29 cellular contexts compared by ENCODE assay signal in the genomic region with DNA sequence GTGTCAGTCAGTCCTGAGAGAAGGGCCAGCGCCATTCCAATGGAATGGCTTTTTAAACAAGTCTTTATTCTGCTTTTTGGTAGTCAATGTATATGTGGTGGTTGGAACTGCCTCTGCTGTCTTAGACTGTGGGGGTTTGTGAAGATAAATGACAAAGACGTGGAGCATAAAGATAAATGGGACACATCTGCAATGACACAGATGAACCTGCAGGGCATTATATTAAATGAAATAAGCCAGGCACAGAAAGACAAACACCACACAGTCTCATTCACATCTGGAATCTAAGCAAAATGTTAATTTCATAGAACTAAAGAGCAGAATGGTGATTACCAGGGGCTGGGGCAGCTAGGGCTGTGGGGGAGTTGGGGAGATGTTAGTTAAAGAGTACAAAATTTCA.
"Had no signal": no experiment of that assay in that cellular context is flagged by ENCODE, and none has a peak within 500 bp of the region (broad histone marks: within the 10 kb centered on the region; RNA-seq: fewer than 3 reads in every experiment).

No MANE protein-coding gene starts in this region.

- H3K4me3 ChIP-seq: left lung, lower lobe of right lung, neural progenitor cell, right atrium auricular region, skin epidermis, suprapubic skin, thoracic aorta, tibial artery, uterus had no signal

- H3K36me3 Mint-ChIP-seq: immature natural killer cell; naive B cell; natural killer cell; neural progenitor cell; stimulated activated naive B cell treated with anti-CD40 and anti-IgM and Interleukin-4, amounts not matched to agents 10 μg/mL and 1 μg/mL and 100 μg/mL, for 72 hours had no signal

- H3K27me3 Mint-ChIP-seq: progenitor cell of endocrine pancreas; stimulated activated naive B cell treated with anti-CD40 and anti-IgM and Interleukin-4, amounts not matched to agents 10 μg/mL and 1 μg/mL and 100 μg/mL, for 72 hours; stimulated activated naive CD8-positive, alpha-beta T cell treated with anti-CD3 and anti-CD28 coated beads, Interleukin-15, Interleukin-2, amounts not matched to agents 100 ng/mL and 50 ng/mL, for 24 hours had no signal

- H3K27me3 ChIP-seq: left lung, neural progenitor cell, neutrophil, right atrium auricular region, suprapubic skin, tibial artery, uterus had no signal

- H3K36me3 ChIP-seq: left lung, lower lobe of right lung, neural progenitor cell, neutrophil, right atrium auricular region, suprapubic skin, thoracic aorta, tibial artery, uterus had no signal

- H3K9me3 ChIP-seq: lower lobe of right lung, neutrophil, right atrium auricular region, suprapubic skin, thoracic aorta, tibial artery, uterus had no signal

- H3K4me3 Mint-ChIP-seq: immature natural killer cell; naive B cell; natural killer cell; nephron progenitor cell; neural progenitor cell; stimulated activated naive B cell treated with anti-CD40 and anti-IgM and Interleukin-4, amounts not matched to agents 10 μg/mL and 1 μg/mL and 100 μg/mL, for 72 hours; stimulated activated naive CD8-positive, alpha-beta T cell treated with anti-CD3 and anti-CD28 coated beads, Interleukin-15, Interleukin-2, amounts not matched to agents 100 ng/mL and 50 ng/mL, for 24 hours had no signal

- H3K27ac Mint-ChIP-seq: immature natural killer cell; naive B cell; natural killer cell; nephron progenitor cell; neural progenitor cell; progenitor cell of endocrine pancreas; stimulated activated naive B cell treated with anti-CD40 and anti-IgM and Interleukin-4, amounts not matched to agents 10 μg/mL and 1 μg/mL and 100 μg/mL, for 72 hours; stimulated activated naive CD8-positive, alpha-beta T cell treated with anti-CD3 and anti-CD28 coated beads, Interleukin-15, Interleukin-2, amounts not matched to agents 100 ng/mL and 50 ng/mL, for 24 hours had no signal

- H3K4me1 Mint-ChIP-seq: immature natural killer cell; natural killer cell; nephron progenitor cell; neural progenitor cell; stimulated activated naive B cell treated with anti-CD40 and anti-IgM and Interleukin-4, amounts not matched to agents 10 μg/mL and 1 μg/mL and 100 μg/mL, for 72 hours had no signal

- H3K4me1 ChIP-seq: left lung, lower lobe of right lung, neural progenitor cell, right atrium auricular region, suprapubic skin, tibial artery, uterus had no signal

- ATAC-seq: left colon; left lung; lower lobe of right lung; natural killer cell; sciatic nerve; stimulated activated naive B cell treated with anti-CD40 and anti-IgM and Interleukin-4, amounts not matched to agents 10 μg/mL and 1 μg/mL and 100 μg/mL, for 72 hours had no signal

- H3K9me3 Mint-ChIP-seq: neural progenitor cell; stimulated activated naive CD8-positive, alpha-beta T cell treated with anti-CD3 and anti-CD28 coated beads, Interleukin-15, Interleukin-2, amounts not matched to agents 100 ng/mL and 50 ng/mL, for 24 hours had no signal

- DNase-seq: hypothalamus; immature natural killer cell; kidney; left colon; left lung; lower lobe of right lung; mammary epithelial cell; mesenchymal stem cell; naive B cell; natural killer cell; nephron progenitor cell; occipital lobe; stimulated activated CD4-positive, alpha-beta T cell treated with anti-CD3 and anti-CD28 coated beads, Interleukin-12 subunit alpha, Interleukin-12 subunit beta, amount 100 ng/mL, for 4 hours; stimulated activated CD4-positive, alpha-beta T cell treated with anti-CD3 and anti-CD28 coated beads, Interleukin-15, amount 100 ng/mL, for 24 hours; stimulated activated CD4-positive, alpha-beta T cell treated with anti-CD3 and anti-CD28 coated beads, Interleukin-2, amount 100 ng/mL, for 24 hours; stimulated activated CD4-positive, alpha-beta T cell treated with anti-CD3 and anti-CD28 coated beads, Interleukin-4, amount 100 ng/mL, for 1 hour; stimulated activated naive B cell treated with anti-CD40 and anti-IgM and Interleukin-4, amounts not matched to agents 10 μg/mL and 1 μg/mL and 100 μg/mL, for 72 hours; tibial artery; trophoblast cell; uterus had no signal
